Comparison of ENCODE assay signal across 35 cellular contexts in genomic region chrX:119249836-119250340, GRCh38.
"Had no signal": no experiment of that assay in that cellular context is flagged by ENCODE, and none has a peak within 500 bp of the region (broad histone marks: within the 10 kb centered on the region; RNA-seq: fewer than 3 reads in every experiment).

No MANE protein-coding gene starts in this region.

- H3K27me3 ChIP-seq: adrenal gland, brain microvascular endothelial cell, gastrocnemius medialis, neutrophil, upper lobe of left lung had no signal

- H3K36me3 ChIP-seq: adrenal gland, gastrocnemius medialis, left ventricle myocardium inferior, neutrophil, upper lobe of left lung, WERI-Rb-1 had no signal

- H3K9me3 Mint-ChIP-seq: effector memory CD8-positive, alpha-beta T cell; naive B cell; stimulated activated memory B cell treated with anti-CD40 and anti-IgM and Interleukin-4, amounts not matched to agents 10 μg/mL and 1 μg/mL and 100 μg/mL, for 72 hours; stimulated activated naive CD8-positive, alpha-beta T cell treated with anti-CD3 and anti-CD28 coated beads, Interleukin-15, amount 100 ng/mL, for 72 hours; T-helper 1 cell treated with Interleukin-12 subunit alpha and Interleukin-12 subunit beta and Interleukin-4 antibody, amounts not matched to agents 30 μg/mL and 1 μg/mL, for 36 hours had no signal

- H3K27ac Mint-ChIP-seq: activated naive CD8-positive, alpha-beta T cell; effector memory CD8-positive, alpha-beta T cell; naive B cell; nephron progenitor cell; progenitor cell of endocrine pancreas; stimulated activated memory B cell treated with anti-CD40 and anti-IgM and Interleukin-4, amounts not matched to agents 10 μg/mL and 1 μg/mL and 100 μg/mL, for 72 hours; stimulated activated naive CD8-positive, alpha-beta T cell treated with anti-CD3 and anti-CD28 coated beads, Interleukin-15, amount 100 ng/mL, for 72 hours; T-helper 1 cell treated with Interleukin-12 subunit alpha and Interleukin-12 subunit beta and Interleukin-4 antibody, amounts not matched to agents 30 μg/mL and 1 μg/mL, for 36 hours had no signal

- H3K4me1 ChIP-seq: adrenal gland, gastrocnemius medialis, left ventricle myocardium inferior, upper lobe of left lung had no signal

- H3K4me3 ChIP-seq: adrenal gland, gastrocnemius medialis, left ventricle myocardium inferior, lung, mucosa of descending colon, upper lobe of left lung had no signal

- H3K9me3 ChIP-seq: adrenal gland, gastrocnemius medialis, left ventricle myocardium inferior, mucosa of descending colon, neutrophil, upper lobe of left lung had no signal

- H3K4me1 Mint-ChIP-seq: naive B cell; nephron progenitor cell; stimulated activated memory B cell treated with anti-CD40 and anti-IgM and Interleukin-4, amounts not matched to agents 10 μg/mL and 1 μg/mL and 100 μg/mL, for 72 hours had no signal

- H3K36me3 Mint-ChIP-seq: activated naive CD8-positive, alpha-beta T cell; naive B cell had no signal

- ATAC-seq: activated CD4-positive, CD25-positive, alpha-beta regulatory T cell treated with anti-CD3 and anti-CD28 coated beads, Interleukin-2, amount 50 U/mL, for 24 hours; effector memory CD8-positive, alpha-beta T cell; gastrocnemius medialis; mucosa of descending colon; sciatic nerve; stimulated activated memory B cell treated with anti-CD40 and anti-IgM and Interleukin-4, amounts not matched to agents 10 μg/mL and 1 μg/mL and 100 μg/mL, for 72 hours; stimulated activated naive CD8-positive, alpha-beta T cell treated with anti-CD3 and anti-CD28 coated beads, Interleukin-15, amount 100 ng/mL, for 72 hours had no signal

- H3K27me3 Mint-ChIP-seq: activated naive CD8-positive, alpha-beta T cell; progenitor cell of endocrine pancreas; stimulated activated naive CD8-positive, alpha-beta T cell treated with anti-CD3 and anti-CD28 coated beads, Interleukin-15, amount 100 ng/mL, for 72 hours had no signal

- H3K27ac ChIP-seq: adrenal gland, brain microvascular endothelial cell, gastrocnemius medialis, left ventricle myocardium inferior, neutrophil, upper lobe of left lung, WERI-Rb-1 had no signal

- H3K4me3 Mint-ChIP-seq: activated naive CD8-positive, alpha-beta T cell; effector memory CD8-positive, alpha-beta T cell; naive B cell; nephron progenitor cell; stimulated activated memory B cell treated with anti-CD40 and anti-IgM and Interleukin-4, amounts not matched to agents 10 μg/mL and 1 μg/mL and 100 μg/mL, for 72 hours; stimulated activated naive CD8-positive, alpha-beta T cell treated with anti-CD3 and anti-CD28 coated beads, Interleukin-15, amount 100 ng/mL, for 72 hours; T-helper 1 cell treated with Interleukin-12 subunit alpha and Interleukin-12 subunit beta and Interleukin-4 antibody, amounts not matched to agents 30 μg/mL and 1 μg/mL, for 36 hours had no signal

- DNase-seq: activated CD4-positive, alpha-beta T cell treated with anti-CD3 and anti-CD28 coated beads for 48 hours; activated CD4-positive, alpha-beta T cell treated with anti-CD3 and anti-CD28 coated beads, Interleukin-2, amount 50 U/mL, for 48 hours; activated CD8-positive, alpha-beta memory T cell treated with anti-CD3 and anti-CD28 coated beads for 24 hours; activated effector memory CD4-positive, alpha-beta T cell treated with Interleukin-2 at 50 U/mL for 16 hours; activated naive CD4-positive, alpha-beta T cell treated with Interleukin-2 at 50 U/mL for 16 hours; adrenal gland; aorta; brain microvascular endothelial cell; caudate nucleus; cortex of kidney; effector memory CD8-positive, alpha-beta T cell; gastrocnemius medialis; glutamatergic neuron; left ventricle myocardium inferior; mucosa of descending colon; naive B cell; nephron progenitor cell; retina; small intestine; stimulated activated CD4-positive, alpha-beta T cell treated with anti-CD3 and anti-CD28 coated beads, Interleukin-4, amount 100 ng/mL, for 24 hours; stimulated activated naive CD8-positive, alpha-beta T cell treated with anti-CD3 and anti-CD28 coated beads, Interleukin-15, amount 100 ng/mL, for 72 hours; substantia nigra; T-helper 9 cell; upper lobe of left lung; WERI-Rb-1 had no signal

- FAIRE-seq: endothelial cell of umbilical vein, islet of Langerhans, small intestine had no signal
